In genomic region chr19:50967924-50968708, GRCh38 we compare ENCODE assay signal across 23 cellular contexts. TPM values are rescaled to one million over a fixed set of nuclear protein-coding genes. Genes with fewer than 3 reads are reported as not detected.
DNase-seq lines count a peak whose midpoint lies in the region; ATAC-seq, FAIRE-seq and TF ChIP-seq lines count a peak whose summit lies in the region.
"Had no signal": no experiment of that assay in that cellular context is flagged by ENCODE, and none has a peak within 500 bp of the region (broad histone marks: within the 10 kb centered on the region; RNA-seq: fewer than 3 reads in every experiment).

No MANE protein-coding gene starts in this region.

- H2AFZ ChIP-seq in HCT116 (ENCODE audit: low read depth, low read length, poor library complexity, severe bottlenecking), result no peak overlapping the region

- H3K9me3 ChIP-seq in HCT116 (ENCODE audit: control insufficient read depth in 1 of 2, insufficient read depth in 1 of 2, low read depth in 1 of 2, low read length in 2 of 2) (no peaks in the 10 kb centered on the region), vagina (no peaks in the 10 kb centered on the region)
- H3K9me3 ChIP-seq: psoas muscle had no signal

- no peaks in the 10 kb centered on the region for H3K36me3 Mint-ChIP-seq in activated T-cell treated with anti-CD3 and anti-CD28 coated beads, Interleukin-2, amount 50 U/mL, for 24 hours (ENCODE audit: low read depth)

- H3K79me2 ChIP-seq in HCT116 (ENCODE audit: insufficient read depth, low read length), result no peaks in the 10 kb centered on the region

- no peak for TF ChIP-seq POLR2A in HCT116 (IDR thresholded peaks at IDR 0.05; ENCODE audit: borderline replicate concordance, extremely low read depth, insufficient read depth, insufficient read length)
- no peak for TF ChIP-seq POLR2A in vagina (IDR thresholded peaks at IDR 0.05)
- no peak for TF ChIP-seq POLR2A in H54 (IDR thresholded peaks at IDR 0.05; ENCODE audit: low read depth, low read length)

- RAD21 ChIA-PET in HCT116 (lab: Charles Lee; ENCODE audit: low non-redundant PET in 1 of 2, low total read pairs in 2 of 2, uncharacterized antibody in 2 of 2, unreplicated experiment in 2 of 2), result interaction anchor here in 1 of 2 experiments (0.8 to 1.0 kb wide), 2 partner anchors 50 to 51 kb away, joined by 5 to 9 read pairs; no protein-coding TSS in a partner anchor

- H3K36me3 ChIP-seq in HCT116 (ENCODE audit: control insufficient read depth in 1 of 2, insufficient read depth in 2 of 2, low read length in 2 of 2) (no peaks in the 10 kb centered on the region), vagina (no peaks in the 10 kb centered on the region)

- no peaks in the 10 kb centered on the region for H3K9me3 Mint-ChIP-seq in activated T-cell treated with anti-CD3 and anti-CD28 coated beads, Interleukin-2, amount 50 U/mL, for 24 hours
- H3K9me3 Mint-ChIP-seq: activated CD4-positive, alpha-beta T cell treated with anti-CD3 and anti-CD28 coated beads, Interleukin-2, amount 10 ng/mL, durations not matched to agents 7 days and 5 days had no signal

- TF ChIP-seq RAD21 in HCT116 (IDR thresholded peaks at IDR 0.05; ENCODE audit: low read depth), result peak; percentile 65

- H3K27ac ChIP-seq in HCT116 (ENCODE audit: low read depth, low read length) (peak overlapping the region; percentile 95), cingulate gyrus (ENCODE audit: low read depth, low read length) (peak overlapping the region; percentile 91), substantia nigra (ENCODE audit: low read depth, low read length, poor library complexity, severe bottlenecking) (peak overlapping the region; percentile 99), vagina (no peak overlapping the region)
- H3K27ac ChIP-seq: psoas muscle had no signal

- peak overlapping the region; percentile 71 for H3K4me2 ChIP-seq in HCT116 (ENCODE audit: low read length)

- CTCF ChIA-PET in HCT116 (lab: Charles Lee), result no interaction called here

- H3K4me1 ChIP-seq in HCT116 (ENCODE audit: control insufficient read depth in 1 of 2, insufficient read depth in 2 of 2, low read length in 2 of 2), result peaks cover 42 to 73% of the 10 kb centered on the region in 2 experiments
- no peaks in the 10 kb centered on the region for H3K4me1 ChIP-seq in vagina
- H3K4me1 ChIP-seq: psoas muscle had no signal

- H3K27me3 Mint-ChIP-seq in activated T-cell treated with anti-CD3 and anti-CD28 coated beads, Interleukin-2, amount 50 U/mL, for 24 hours, result peaks cover 55% of the 10 kb centered on the region
- H3K27me3 Mint-ChIP-seq: activated CD4-positive, alpha-beta T cell treated with anti-CD3 and anti-CD28 coated beads, Interleukin-2, amount 10 ng/mL, durations not matched to agents 7 days and 5 days had no signal

- H3K4me3 ChIP-seq in HCT116 (replicated peaks in 1 of 2; ENCODE audit: low read depth in 1 of 2, low read length in 2 of 2) (peak overlapping the region; percentile 37 to 53), vagina (no peak overlapping the region)
- H3K4me3 ChIP-seq: psoas muscle had no signal

- H3K9me2 ChIP-seq in HCT116 (ENCODE audit: insufficient read depth), result no peaks in the 10 kb centered on the region

- no peak for FAIRE-seq in H54 (lab: Jason Lieb, UNC)
- FAIRE-seq: TTC549 had no signal

- intact Hi-C loops in HCT116 (cut with micrococcal nuclease) (loop anchor here (2.0 to 5.0 kb wide), 3 partner anchors 34 to 49 kb away; partner anchors contain the start of gene KLK8), vagina (cut with DNase I) (no loop called here)

- no TSS peak for BruUV-seq in HCT116 (replicated peaks; lab: Mats Ljungman, UMichigan)

- DNase-seq in HCT116 (ENCODE audit: low read depth, low spot score) (no peak), medulla oblongata (ENCODE audit: extremely low spot score) (peak; percentile 21), substantia nigra (lab: John Stamatoyannopoulos, UW) (peak in 16 of 49 donors; percentile 5 to 48 (median 12)), vagina (ENCODE audit: extremely low spot score in 2 of 2) (no peak), H54 (ENCODE audit: insufficient read length, low spot score) (no peak)
- no peak for DNase-seq in stimulated activated naive CD4-positive, alpha-beta T cell treated with Interleukin-2 at 50 U/mL for 16 hours (lab: John Stamatoyannopoulos, UW)
- no peak for DNase-seq in activated T-cell treated with anti-CD3 and anti-CD28 coated beads, Interleukin-2, amount 50 U/mL, for 24 hours
- DNase-seq: activated CD4-positive, alpha-beta T cell treated with anti-CD3 and anti-CD28 coated beads, Interleukin-2, amount 10 ng/mL, durations not matched to agents 7 days and 5 days; activated CD8-positive, alpha-beta memory T cell treated with anti-CD3 and anti-CD28 coated beads, Interleukin-2, amount 50 U/mL, for 4 hours; CD4-positive, alpha-beta T cell; DMS153; GF-D8; kidney glomerular epithelial cell; NCI-H146; NCI-H2171; NCI-H69; psoas muscle; Right ventricle myocardium superior; stimulated activated CD4-positive, alpha-beta T cell treated with anti-CD3 and anti-CD28 coated beads, Interleukin-4, amount 100 ng/mL, for 4 hours had no signal

- ATAC-seq in HCT116, result peak; percentile 34
- ATAC-seq: psoas muscle had no signal

- H3K27ac Mint-ChIP-seq in activated T-cell treated with anti-CD3 and anti-CD28 coated beads, Interleukin-2, amount 50 U/mL, for 24 hours, result no peak overlapping the region
- H3K27ac Mint-ChIP-seq: activated CD4-positive, alpha-beta T cell treated with anti-CD3 and anti-CD28 coated beads, Interleukin-2, amount 10 ng/mL, durations not matched to agents 7 days and 5 days; CD4-positive, alpha-beta T cell; dendritic cell treated with granulocyte-macrophage colony-stimulating factor and Interleukin-4, amounts not matched to agents 40 ng/mL and 50 ng/mL, for 4 days had no signal

- POLR2A ChIA-PET in HCT116 (lab: Charles Lee), result no interaction called here

- no peak overlapping the region for H3K4me3 Mint-ChIP-seq in activated T-cell treated with anti-CD3 and anti-CD28 coated beads, Interleukin-2, amount 50 U/mL, for 24 hours
- H3K4me3 Mint-ChIP-seq: activated CD4-positive, alpha-beta T cell treated with anti-CD3 and anti-CD28 coated beads, Interleukin-2, amount 10 ng/mL, durations not matched to agents 7 days and 5 days; CD4-positive, alpha-beta T cell; dendritic cell treated with granulocyte-macrophage colony-stimulating factor and Interleukin-4, amounts not matched to agents 40 ng/mL and 50 ng/mL, for 4 days had no signal

- H3K27me3 ChIP-seq in HCT116 (ENCODE audit: insufficient read depth, low read length) (no peaks in the 10 kb centered on the region), vagina (no peaks in the 10 kb centered on the region)

- H4K20me1 ChIP-seq in HCT116 (ENCODE audit: insufficient read depth), result no peaks in the 10 kb centered on the region

- peak in 1 of 3 experiments; percentile 8; a peak in 1 of 6 replicates for TF ChIP-seq CTCF in HCT116 (IDR thresholded peaks at IDR 0.05 in 2 of 3, conservative IDR thresholded peaks at IDR 0.05 in 1 of 3; ENCODE audit: borderline replicate concordance in 1 of 3, insufficient read depth in 1 of 3, low read depth in 2 of 3, low read length in 2 of 3)
- TF ChIP-seq CTCF in vagina (IDR thresholded peaks at IDR 0.05), result no peak

- H3K4me1 Mint-ChIP-seq in activated T-cell treated with anti-CD3 and anti-CD28 coated beads, Interleukin-2, amount 50 U/mL, for 24 hours (ENCODE audit: low read depth), result no peaks in the 10 kb centered on the region
- H3K4me1 Mint-ChIP-seq: activated CD4-positive, alpha-beta T cell treated with anti-CD3 and anti-CD28 coated beads, Interleukin-2, amount 10 ng/mL, durations not matched to agents 7 days and 5 days had no signal

- H3K9ac ChIP-seq in HCT116 (ENCODE audit: low read length), result peak overlapping the region; percentile 65

TF ChIP-seq in HCT116, 20 proteins besides CTCF, POLR2A, EP300 and RAD21:
- TF ChIP-seq EGR1 (IDR thresholded peaks at IDR 0.05; ENCODE audit: low read depth) (no peak), POLR2AphosphoS5 (IDR thresholded peaks at IDR 0.05; ENCODE audit: low read depth, low read length) (no peak; the same call in 1 of the 2 replicates), SP1 (IDR thresholded peaks at IDR 0.05; ENCODE audit: low read depth) (no peak), EZH2 (IDR thresholded peaks at IDR 0.05) (no peak), SRF (IDR thresholded peaks at IDR 0.05; ENCODE audit: low read depth) (no peak), FOSL1 (IDR thresholded peaks at IDR 0.05; ENCODE audit: low read depth) (no peak), ELF1 (IDR thresholded peaks at IDR 0.05; ENCODE audit: borderline replicate concordance, low read depth) (no peak), EZH2phosphoT487 (IDR thresholded peaks at IDR 0.05; ENCODE audit: borderline replicate concordance) (no peak)
TF ChIP-seq in HCT116: peak in this region for 0.

RNA-seq across cellular contexts. Expression of gene KLK6, which starts 1.3 kb away (rescaled TPM):
- total RNA-seq in HCT116 (2021; ENCODE audit: unreplicated experiment) (40.5 TPM), vagina (10.3 TPM)
- polyA plus RNA-seq in HCT116 (2012), result 72.9 and 87.4 TPM in 2 replicates
- total RNA-seq: activated CD4-positive, alpha-beta T cell treated with anti-CD3 and anti-CD28 coated beads, Interleukin-2, amount 10 ng/mL, durations not matched to agents 7 days and 5 days; CD4-positive, alpha-beta T cell; psoas muscle; Right ventricle myocardium superior had no signal
- polyA plus RNA-seq: neural cell had no signal

RNA-seq across cellular contexts. Expression of gene KLK5, which starts 15.3 kb away (rescaled TPM):
- total RNA-seq in HCT116 (2021; ENCODE audit: unreplicated experiment) (1.2 TPM), vagina (5.9 TPM)
- 4.4 and 5.8 TPM in 2 replicates for polyA plus RNA-seq in HCT116 (2012)
- total RNA-seq: activated CD4-positive, alpha-beta T cell treated with anti-CD3 and anti-CD28 coated beads, Interleukin-2, amount 10 ng/mL, durations not matched to agents 7 days and 5 days; CD4-positive, alpha-beta T cell; psoas muscle; Right ventricle myocardium superior had no signal
- polyA plus RNA-seq: neural cell had no signal

RNA-seq across cellular contexts. Expression of gene KLK7, which starts 15.6 kb away (rescaled TPM):
- total RNA-seq in HCT116 (2021; ENCODE audit: unreplicated experiment), result 30.5 TPM
- polyA plus RNA-seq in HCT116 (2012), result 31.4 and 34.2 TPM in 2 replicates
- 14.2 TPM for total RNA-seq in vagina
- total RNA-seq: activated CD4-positive, alpha-beta T cell treated with anti-CD3 and anti-CD28 coated beads, Interleukin-2, amount 10 ng/mL, durations not matched to agents 7 days and 5 days; CD4-positive, alpha-beta T cell; psoas muscle; Right ventricle myocardium superior had no signal
- polyA plus RNA-seq: neural cell, psoas muscle had no signal

RNA-seq across cellular contexts. Expression of gene KLK8, which starts 33.3 kb away (rescaled TPM):
- 92.8 TPM for total RNA-seq in HCT116 (2021; ENCODE audit: unreplicated experiment)
- 149 and 150 TPM in 2 replicates for polyA plus RNA-seq in HCT116 (2012)
- 16.2 TPM for total RNA-seq in vagina
- total RNA-seq: activated CD4-positive, alpha-beta T cell treated with anti-CD3 and anti-CD28 coated beads, Interleukin-2, amount 10 ng/mL, durations not matched to agents 7 days and 5 days; CD4-positive, alpha-beta T cell; psoas muscle; Right ventricle myocardium superior had no signal
- polyA plus RNA-seq: neural cell had no signal

RNA-seq across cellular contexts. Expression of gene KLK10, which starts 51.4 kb away (rescaled TPM):
- 33.6 TPM for total RNA-seq in HCT116 (2021; ENCODE audit: unreplicated experiment)
- polyA plus RNA-seq in HCT116 (2012), result 37.4 and 37.8 TPM in 2 replicates
- total RNA-seq in vagina, result 54.5 TPM
- total RNA-seq: activated CD4-positive, alpha-beta T cell treated with anti-CD3 and anti-CD28 coated beads, Interleukin-2, amount 10 ng/mL, durations not matched to agents 7 days and 5 days; CD4-positive, alpha-beta T cell; psoas muscle; Right ventricle myocardium superior had no signal

Comparison
In these comparisons a context has a peak if more than half of its experiments do, and no peak if none do; other contexts are left out.
1. H3K4me3 ChIP-seq: peak in HCT116 (2 of 2); none in vagina (0 of 2).